ENCODE assay signal across 2 cellular contexts in the genomic region with DNA sequence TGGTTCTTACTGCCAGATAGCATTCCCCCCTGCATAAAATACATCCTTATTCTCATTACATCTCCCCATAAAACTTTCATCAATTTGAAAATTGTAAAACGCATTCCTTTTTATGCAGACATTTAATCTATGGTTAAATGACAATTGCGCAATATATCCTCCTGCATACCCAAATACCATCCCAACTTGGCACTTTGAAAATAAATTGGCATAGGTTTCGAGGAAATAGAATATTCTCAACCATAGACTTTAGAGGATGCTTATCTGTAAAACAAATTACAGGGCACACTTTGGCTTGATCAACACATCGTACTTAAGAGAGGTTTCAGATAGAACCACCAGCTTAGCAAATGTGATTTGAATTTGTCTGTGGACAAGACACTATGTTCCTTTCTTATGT.
TF ChIP-seq lines count a peak whose summit lies in the region.

No MANE protein-coding gene starts in this region.

TF ChIP-seq in K562, 482 proteins besides CTCF, POLR2A, EP300 and RAD21 (continued from another document):
- TF ChIP-seq FOXJ3 (CRISPR knock-in tag; IDR thresholded peaks at IDR 0.05) (no peak), ZNF766 (CRISPR knock-in tag; conservative IDR thresholded peaks at IDR 0.05) (no peak), GABPA (tag; conservative IDR thresholded peaks at IDR 0.05; ENCODE audit: low read depth) (no peak)

TF ChIP-seq in WTC11, 78 proteins besides CTCF, POLR2A, EP300 and RAD21:
- TF ChIP-seq, protein P1, sequence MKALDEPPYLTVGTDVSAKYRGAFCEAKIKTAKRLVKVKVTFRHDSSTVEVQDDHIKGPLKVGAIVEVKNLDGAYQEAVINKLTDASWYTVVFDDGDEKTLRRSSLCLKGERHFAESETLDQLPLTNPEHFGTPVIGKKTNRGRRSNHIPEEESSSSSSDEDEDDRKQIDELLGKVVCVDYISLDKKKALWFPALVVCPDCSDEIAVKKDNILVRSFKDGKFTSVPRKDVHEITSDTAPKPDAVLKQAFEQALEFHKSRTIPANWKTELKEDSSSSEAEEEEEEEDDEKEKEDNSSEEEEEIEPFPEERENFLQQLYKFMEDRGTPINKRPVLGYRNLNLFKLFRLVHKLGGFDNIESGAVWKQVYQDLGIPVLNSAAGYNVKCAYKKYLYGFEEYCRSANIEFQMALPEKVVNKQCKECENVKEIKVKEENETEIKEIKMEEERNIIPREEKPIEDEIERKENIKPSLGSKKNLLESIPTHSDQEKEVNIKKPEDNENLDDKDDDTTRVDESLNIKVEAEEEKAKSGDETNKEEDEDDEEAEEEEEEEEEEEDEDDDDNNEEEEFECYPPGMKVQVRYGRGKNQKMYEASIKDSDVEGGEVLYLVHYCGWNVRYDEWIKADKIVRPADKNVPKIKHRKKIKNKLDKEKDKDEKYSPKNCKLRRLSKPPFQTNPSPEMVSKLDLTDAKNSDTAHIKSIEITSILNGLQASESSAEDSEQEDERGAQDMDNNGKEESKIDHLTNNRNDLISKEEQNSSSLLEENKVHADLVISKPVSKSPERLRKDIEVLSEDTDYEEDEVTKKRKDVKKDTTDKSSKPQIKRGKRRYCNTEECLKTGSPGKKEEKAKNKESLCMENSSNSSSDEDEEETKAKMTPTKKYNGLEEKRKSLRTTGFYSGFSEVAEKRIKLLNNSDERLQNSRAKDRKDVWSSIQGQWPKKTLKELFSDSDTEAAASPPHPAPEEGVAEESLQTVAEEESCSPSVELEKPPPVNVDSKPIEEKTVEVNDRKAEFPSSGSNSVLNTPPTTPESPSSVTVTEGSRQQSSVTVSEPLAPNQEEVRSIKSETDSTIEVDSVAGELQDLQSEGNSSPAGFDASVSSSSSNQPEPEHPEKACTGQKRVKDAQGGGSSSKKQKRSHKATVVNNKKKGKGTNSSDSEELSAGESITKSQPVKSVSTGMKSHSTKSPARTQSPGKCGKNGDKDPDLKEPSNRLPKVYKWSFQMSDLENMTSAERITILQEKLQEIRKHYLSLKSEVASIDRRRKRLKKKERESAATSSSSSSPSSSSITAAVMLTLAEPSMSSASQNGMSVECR (CRISPR knock-in tag; IDR thresholded peaks at IDR 0.05; ENCODE audit: borderline replicate concordance) = no peak
- TF ChIP-seq, protein P2, sequence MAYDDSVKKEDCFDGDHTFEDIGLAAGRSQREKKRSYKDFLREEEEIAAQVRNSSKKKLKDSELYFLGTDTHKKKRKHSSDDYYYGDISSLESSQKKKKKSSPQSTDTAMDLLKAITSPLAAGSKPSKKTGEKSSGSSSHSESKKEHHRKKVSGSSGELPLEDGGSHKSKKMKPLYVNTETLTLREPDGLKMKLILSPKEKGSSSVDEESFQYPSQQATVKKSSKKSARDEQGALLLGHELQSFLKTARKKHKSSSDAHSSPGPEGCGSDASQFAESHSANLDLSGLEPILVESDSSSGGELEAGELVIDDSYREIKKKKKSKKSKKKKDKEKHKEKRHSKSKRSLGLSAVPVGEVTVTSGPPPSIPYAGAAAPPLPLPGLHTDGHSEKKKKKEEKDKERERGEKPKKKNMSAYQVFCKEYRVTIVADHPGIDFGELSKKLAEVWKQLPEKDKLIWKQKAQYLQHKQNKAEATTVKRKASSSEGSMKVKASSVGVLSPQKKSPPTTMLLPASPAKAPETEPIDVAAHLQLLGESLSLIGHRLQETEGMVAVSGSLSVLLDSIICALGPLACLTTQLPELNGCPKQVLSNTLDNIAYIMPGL (CRISPR knock-in tag; IDR thresholded peaks at IDR 0.05) = no peak
- no peak for TF ChIP-seq ZBTB21 (CRISPR knock-in tag; IDR thresholded peaks at IDR 0.05; ENCODE audit: borderline replicate concordance)
- TF ChIP-seq, protein P3, sequence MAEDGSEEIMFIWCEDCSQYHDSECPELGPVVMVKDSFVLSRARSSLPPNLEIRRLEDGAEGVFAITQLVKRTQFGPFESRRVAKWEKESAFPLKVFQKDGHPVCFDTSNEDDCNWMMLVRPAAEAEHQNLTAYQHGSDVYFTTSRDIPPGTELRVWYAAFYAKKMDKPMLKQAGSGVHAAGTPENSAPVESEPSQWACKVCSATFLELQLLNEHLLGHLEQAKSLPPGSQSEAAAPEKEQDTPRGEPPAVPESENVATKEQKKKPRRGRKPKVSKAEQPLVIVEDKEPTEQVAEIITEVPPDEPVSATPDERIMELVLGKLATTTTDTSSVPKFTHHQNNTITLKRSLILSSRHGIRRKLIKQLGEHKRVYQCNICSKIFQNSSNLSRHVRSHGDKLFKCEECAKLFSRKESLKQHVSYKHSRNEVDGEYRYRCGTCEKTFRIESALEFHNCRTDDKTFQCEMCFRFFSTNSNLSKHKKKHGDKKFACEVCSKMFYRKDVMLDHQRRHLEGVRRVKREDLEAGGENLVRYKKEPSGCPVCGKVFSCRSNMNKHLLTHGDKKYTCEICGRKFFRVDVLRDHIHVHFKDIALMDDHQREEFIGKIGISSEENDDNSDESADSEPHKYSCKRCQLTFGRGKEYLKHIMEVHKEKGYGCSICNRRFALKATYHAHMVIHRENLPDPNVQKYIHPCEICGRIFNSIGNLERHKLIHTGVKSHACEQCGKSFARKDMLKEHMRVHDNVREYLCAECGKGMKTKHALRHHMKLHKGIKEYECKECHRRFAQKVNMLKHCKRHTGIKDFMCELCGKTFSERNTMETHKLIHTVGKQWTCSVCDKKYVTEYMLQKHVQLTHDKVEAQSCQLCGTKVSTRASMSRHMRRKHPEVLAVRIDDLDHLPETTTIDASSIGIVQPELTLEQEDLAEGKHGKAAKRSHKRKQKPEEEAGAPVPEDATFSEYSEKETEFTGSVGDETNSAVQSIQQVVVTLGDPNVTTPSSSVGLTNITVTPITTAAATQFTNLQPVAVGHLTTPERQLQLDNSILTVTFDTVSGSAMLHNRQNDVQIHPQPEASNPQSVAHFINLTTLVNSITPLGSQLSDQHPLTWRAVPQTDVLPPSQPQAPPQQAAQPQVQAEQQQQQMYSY (CRISPR knock-in tag; IDR thresholded peaks at IDR 0.05) = no peak
- TF ChIP-seq CBFB (CRISPR knock-in tag; IDR thresholded peaks at IDR 0.05; ENCODE audit: low read depth) = no peak
- no peak for TF ChIP-seq ZNF121 (CRISPR knock-in tag; IDR thresholded peaks at IDR 0.05)
- no peak for TF ChIP-seq EMX1 (CRISPR knock-in tag; IDR thresholded peaks at IDR 0.05)
- TF ChIP-seq, protein P4, sequence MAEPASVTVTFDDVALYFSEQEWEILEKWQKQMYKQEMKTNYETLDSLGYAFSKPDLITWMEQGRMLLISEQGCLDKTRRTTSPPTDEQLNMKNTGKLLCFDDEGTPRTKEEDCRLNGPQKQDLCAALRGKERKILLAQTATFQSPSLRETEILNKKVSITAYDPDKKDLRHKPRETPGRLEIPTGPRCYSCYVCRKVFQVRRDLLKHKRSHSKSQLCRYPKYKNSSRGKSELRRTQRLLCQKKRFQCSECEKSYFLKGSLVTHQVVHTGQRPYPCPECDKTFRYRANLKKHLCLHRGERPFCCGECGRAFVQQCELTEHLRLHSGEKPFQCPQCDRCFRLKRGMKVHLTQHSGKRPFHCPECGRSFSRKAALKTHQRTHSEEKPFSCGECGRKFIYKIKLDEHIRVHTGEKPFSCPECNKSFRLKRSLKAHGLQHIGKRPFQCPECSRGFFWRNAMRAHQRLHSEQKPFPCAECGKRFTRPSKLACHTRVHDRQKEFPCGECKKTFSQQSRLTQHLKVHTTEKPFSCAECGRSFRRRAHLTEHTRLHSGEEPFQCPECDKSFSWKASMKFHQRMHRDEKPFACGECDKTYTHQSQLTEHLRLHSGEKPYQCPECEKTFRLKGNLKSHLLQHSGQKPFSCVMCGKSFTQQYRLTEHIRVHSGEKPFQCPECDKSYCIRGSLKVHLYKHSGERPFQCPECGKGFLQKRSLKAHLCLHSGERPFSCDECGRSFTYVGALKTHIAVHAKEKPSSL (CRISPR knock-in tag; conservative IDR thresholded peaks at IDR 0.05) = no peak
- TF ChIP-seq ELF4 (CRISPR knock-in tag; IDR thresholded peaks at IDR 0.05; ENCODE audit: low read depth) = no peak
- TF ChIP-seq, protein P5, sequence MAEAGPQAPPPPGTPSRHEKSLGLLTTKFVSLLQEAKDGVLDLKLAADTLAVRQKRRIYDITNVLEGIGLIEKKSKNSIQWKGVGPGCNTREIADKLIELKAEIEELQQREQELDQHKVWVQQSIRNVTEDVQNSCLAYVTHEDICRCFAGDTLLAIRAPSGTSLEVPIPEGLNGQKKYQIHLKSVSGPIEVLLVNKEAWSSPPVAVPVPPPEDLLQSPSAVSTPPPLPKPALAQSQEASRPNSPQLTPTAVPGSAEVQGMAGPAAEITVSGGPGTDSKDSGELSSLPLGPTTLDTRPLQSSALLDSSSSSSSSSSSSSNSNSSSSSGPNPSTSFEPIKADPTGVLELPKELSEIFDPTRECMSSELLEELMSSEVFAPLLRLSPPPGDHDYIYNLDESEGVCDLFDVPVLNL (CRISPR knock-in tag; IDR thresholded peaks at IDR 0.05; ENCODE audit: borderline replicate concordance, low read depth) = no peak
- no peak for TF ChIP-seq SMAD4 (CRISPR knock-in tag; IDR thresholded peaks at IDR 0.05)
- no peak for TF ChIP-seq ZNF138 (CRISPR knock-in tag; conservative IDR thresholded peaks at IDR 0.05)
- no peak for TF ChIP-seq SOX15 (CRISPR knock-in tag; IDR thresholded peaks at IDR 0.05)
- no peak for TF ChIP-seq ETV6 (CRISPR knock-in tag; IDR thresholded peaks at IDR 0.05)
- no peak for TF ChIP-seq ZNF396 (CRISPR knock-in tag; IDR thresholded peaks at IDR 0.05; ENCODE audit: borderline replicate concordance)
- TF ChIP-seq CREB1 (CRISPR knock-in tag; IDR thresholded peaks at IDR 0.05) = no peak
